2 cellular contexts compared by ENCODE assay signal in genomic region chr16:56137269-56137668, GRCh38.
TF ChIP-seq lines count a peak whose summit lies in the region.

No MANE protein-coding gene starts in this region.

TF ChIP-seq in A549, 52 proteins besides CTCF, POLR2A, EP300 and RAD21:
- TF ChIP-seq EHF (CRISPR knock-in tag; IDR thresholded peaks at IDR 0.05) (no peak), ELK1 (IDR thresholded peaks at IDR 0.05; ENCODE audit: low read depth, low read length) (no peak), HOXB13 (CRISPR knock-in tag; IDR thresholded peaks at IDR 0.05; ENCODE audit: low read depth) (no peak), PHF8 (IDR thresholded peaks at IDR 0.05; ENCODE audit: borderline replicate concordance, low read depth) (no peak), ZC3H11A (IDR thresholded peaks at IDR 0.05) (no peak), RNF2 (IDR thresholded peaks at IDR 0.05; ENCODE audit: borderline replicate concordance, low read depth) (no peak), MAX (IDR thresholded peaks at IDR 0.05) (no peak), CEBPB (IDR thresholded peaks at IDR 0.05) (no peak), MAZ (IDR thresholded peaks at IDR 0.05; ENCODE audit: borderline replicate concordance, low read depth, low read length) (no peak), FOSL2 (IDR thresholded peaks at IDR 0.05) (no peak), FOSL2 (CRISPR knock-in tag; IDR thresholded peaks at IDR 0.05) (no peak), REST (IDR thresholded peaks at IDR 0.05) (no peak), KDM1A (IDR thresholded peaks at IDR 0.05; ENCODE audit: low read depth) (no peak), SREBF2 (IDR thresholded peaks at IDR 0.05) (no peak), BHLHE40 (IDR thresholded peaks at IDR 0.05; ENCODE audit: low read depth, low read length) (no peak), HOXB5 (CRISPR knock-in tag; IDR thresholded peaks at IDR 0.05) (no peak), JUNB (IDR thresholded peaks at IDR 0.05) (no peak), TFCP2L1 (CRISPR knock-in tag; IDR thresholded peaks at IDR 0.05) (no peak), CBX2 (IDR thresholded peaks at IDR 0.05; ENCODE audit: borderline replicate concordance, low read depth) (no peak)

TF ChIP-seq in H1, 55 proteins besides CTCF, POLR2A, EP300 and RAD21:
- no peak for TF ChIP-seq HDAC2 (IDR thresholded peaks at IDR 0.05; ENCODE audit: borderline replicate concordance in 1 of 2, low read depth in 2 of 2, low read length in 2 of 2)
- no peak for TF ChIP-seq RNF2 (IDR thresholded peaks at IDR 0.05; ENCODE audit: borderline replicate concordance, low read depth, low read length, missing control alignments, poor library complexity, severe bottlenecking)
- TF ChIP-seq GABPA (IDR thresholded peaks at IDR 0.05; ENCODE audit: borderline replicate concordance, insufficient read depth, low read length), result no peak
- no peak for TF ChIP-seq CTBP2 (IDR thresholded peaks at IDR 0.05; ENCODE audit: borderline replicate concordance, insufficient read depth, insufficient read length, low read length)
- no peak for TF ChIP-seq USF2 (IDR thresholded peaks at IDR 0.05; ENCODE audit: low read length)
- TF ChIP-seq SIX5 (IDR thresholded peaks at IDR 0.05; ENCODE audit: low read depth, low read length), result no peak
- TF ChIP-seq JUN (IDR thresholded peaks at IDR 0.05; ENCODE audit: low read depth, low read length), result no peak
- no peak for TF ChIP-seq MAX (IDR thresholded peaks at IDR 0.05)
- no peak for TF ChIP-seq CHD2 (IDR thresholded peaks at IDR 0.05; ENCODE audit: low read length)
